ENCODE assay signal across 3 cellular contexts in the genomic region with DNA sequence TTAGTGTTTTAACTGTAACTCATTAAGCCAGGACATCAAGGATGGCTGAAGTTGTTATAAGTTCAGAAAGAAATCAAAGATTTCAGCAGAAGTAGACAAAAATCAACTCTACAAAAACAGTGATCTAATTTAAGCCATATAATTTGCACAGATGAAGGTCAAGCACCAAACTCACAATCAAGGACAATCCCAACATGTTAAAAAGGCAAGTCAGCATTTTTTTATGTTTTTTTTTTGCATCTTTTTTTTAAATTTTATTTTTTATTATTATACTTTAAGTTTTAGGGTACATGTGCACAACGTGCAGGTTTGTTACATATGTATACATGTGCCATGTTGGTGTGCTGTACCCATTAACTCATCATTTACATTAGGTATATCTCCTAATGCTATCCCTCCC. TPM values are rescaled to one million over a fixed set of nuclear protein-coding genes. Genes with fewer than 3 reads are reported as not detected.
"Had no signal": no experiment of that assay in that cellular context is flagged by ENCODE, and none has a peak within 500 bp of the region (broad histone marks: within the 10 kb centered on the region; RNA-seq: fewer than 3 reads in every experiment).

No MANE protein-coding gene starts in this region.

RNA-seq across cellular contexts. Expression of gene NT5DC4, which starts 4.7 kb away (rescaled TPM):
- total RNA-seq: GM23338, H4, H7 had no signal
- polyA plus RNA-seq: GM23338 had no signal
